ENCODE assay signal across 23 cellular contexts in the genomic region with DNA sequence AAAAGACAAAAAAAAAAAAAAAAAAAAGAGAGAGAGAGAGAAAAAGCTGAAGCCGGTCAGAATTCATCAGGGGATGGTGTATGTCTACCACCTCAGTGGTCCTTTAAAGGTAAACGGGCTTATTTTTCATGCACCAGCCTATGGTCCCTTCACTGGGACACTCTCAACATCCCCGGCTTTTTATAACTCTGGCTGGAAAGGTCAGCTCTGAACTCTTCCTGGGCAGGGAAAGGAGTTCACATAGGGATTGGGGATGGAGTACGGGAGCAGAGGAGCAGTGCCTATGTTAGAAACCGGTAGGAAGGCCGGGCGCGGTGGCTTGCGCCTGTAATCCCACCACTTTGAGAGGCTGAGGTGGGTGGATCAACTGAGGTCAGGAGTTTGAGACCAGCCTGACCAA. TPM values are rescaled to one million over a fixed set of nuclear protein-coding genes. Genes with fewer than 3 reads are reported as not detected.
"Had no signal": no experiment of that assay in that cellular context is flagged by ENCODE, and none has a peak within 500 bp of the region (broad histone marks: within the 10 kb centered on the region; RNA-seq: fewer than 3 reads in every experiment).

No MANE protein-coding gene starts in this region.

- H3K4me3 Mint-ChIP-seq: activated CD4-positive, alpha-beta T cell treated with anti-CD3 and anti-CD28 coated beads, Interleukin-2, amount 10 ng/mL, durations not matched to agents 7 days and 5 days; activated CD8-positive, alpha-beta T cell treated with anti-CD3 and anti-CD28 coated beads for 36 hours; activated naive CD8-positive, alpha-beta T cell; activated T-cell treated with anti-CD3 and anti-CD28 coated beads, Interleukin-2, amount 50 U/mL, for 4 hours; neural crest cell; stimulated activated naive CD8-positive, alpha-beta T cell treated with anti-CD3 and anti-CD28 coated beads, Interleukin-15, Interleukin-2, amounts not matched to agents 100 ng/mL and 50 ng/mL, for 24 hours; type B pancreatic cell had no signal

- H3K9ac ChIP-seq: parathyroid adenoma had no signal

- H3K27ac Mint-ChIP-seq: activated CD4-positive, alpha-beta T cell treated with anti-CD3 and anti-CD28 coated beads, Interleukin-2, amount 10 ng/mL, durations not matched to agents 7 days and 5 days; activated CD8-positive, alpha-beta T cell treated with anti-CD3 and anti-CD28 coated beads for 36 hours; activated T-helper 2 cell treated with anti-CD3 and anti-CD28 coated beads, Interferon-gamma antibody, Interleukin-2, Interleukin-4, amounts not matched to agents 10 μg/mL and 5 μg/mL and 100 μg/mL, durations not matched to agents 14 hours and 24 hours and 36 hours; stimulated activated naive CD8-positive, alpha-beta T cell treated with anti-CD3 and anti-CD28 coated beads, Interleukin-15, Interleukin-2, amounts not matched to agents 100 ng/mL and 50 ng/mL, for 24 hours; type B pancreatic cell had no signal

- H3K27me3 Mint-ChIP-seq: activated CD4-positive, alpha-beta T cell treated with anti-CD3 and anti-CD28 coated beads, Interleukin-2, amount 10 ng/mL, durations not matched to agents 7 days and 5 days; activated CD8-positive, alpha-beta T cell treated with anti-CD3 and anti-CD28 coated beads for 36 hours; activated naive CD8-positive, alpha-beta T cell; naive thymus-derived CD8-positive, alpha-beta T cell; stimulated activated naive CD8-positive, alpha-beta T cell treated with anti-CD3 and anti-CD28 coated beads, Interleukin-15, Interleukin-2, amounts not matched to agents 100 ng/mL and 50 ng/mL, for 24 hours had no signal

- DNase-seq: activated CD4-positive, alpha-beta T cell treated with anti-CD3 and anti-CD28 coated beads for 1 hour; activated CD4-positive, alpha-beta T cell treated with anti-CD3 and anti-CD28 coated beads, Interleukin-2, amount 10 ng/mL, durations not matched to agents 7 days and 5 days; activated CD8-positive, alpha-beta T cell treated with anti-CD3 and anti-CD28 coated beads for 36 hours; activated T-cell treated with anti-CD3 and anti-CD28 coated beads, Interleukin-2, amount 50 U/mL, for 4 hours; anterior cingulate cortex; dermis blood vessel endothelial cell; effector CD4-positive, alpha-beta T cell; mammary epithelial cell; midbrain; naive thymus-derived CD8-positive, alpha-beta T cell; occipital lobe; right cardiac atrium; uterus; WERI-Rb-1 had no signal

- H3K4me3 ChIP-seq: thoracic aorta, uterus had no signal

- H3K9me3 ChIP-seq: thoracic aorta, uterus had no signal

- H3K79me2 ChIP-seq: parathyroid adenoma had no signal

- H3K4me1 Mint-ChIP-seq: neural crest cell had no signal

- H3K27me3 ChIP-seq: uterus had no signal

- H3K27ac ChIP-seq: epithelial cell of prostate, parathyroid adenoma, thoracic aorta, uterus, WERI-Rb-1 had no signal

- H3K36me3 Mint-ChIP-seq: type B pancreatic cell had no signal

- H2AFZ ChIP-seq: parathyroid adenoma had no signal

- H3K9me3 Mint-ChIP-seq: activated CD8-positive, alpha-beta T cell treated with anti-CD3 and anti-CD28 coated beads for 36 hours; activated T-cell treated with anti-CD3 and anti-CD28 coated beads, Interleukin-2, amount 50 U/mL, for 4 hours; activated T-helper 2 cell treated with anti-CD3 and anti-CD28 coated beads, Interferon-gamma antibody, Interleukin-2, Interleukin-4, amounts not matched to agents 10 μg/mL and 5 μg/mL and 100 μg/mL, durations not matched to agents 14 hours and 24 hours and 36 hours; neural crest cell; type B pancreatic cell had no signal

- ATAC-seq: activated CD8-positive, alpha-beta T cell treated with anti-CD3 and anti-CD28 coated beads for 36 hours; activated T-cell treated with anti-CD3 and anti-CD28 coated beads, Interleukin-2, amount 50 U/mL, for 4 hours; naive thymus-derived CD8-positive, alpha-beta T cell; right cardiac atrium had no signal

- H3K4me1 ChIP-seq: parathyroid adenoma, uterus had no signal

RNA-seq across cellular contexts. Expression of gene ALPK2, which starts 32.0 kb away (rescaled TPM):
- total RNA-seq: activated CD4-positive, alpha-beta T cell treated with anti-CD3 and anti-CD28 coated beads, Interleukin-2, amount 10 ng/mL, durations not matched to agents 7 days and 5 days; frontal cortex; neural crest cell; thoracic aorta had no signal
- polyA plus RNA-seq: mammary epithelial cell; naive thymus-derived CD8-positive, alpha-beta T cell had no signal
